ENCODE assay signal across 19 cellular contexts in genomic region chr6:28333047-28333446, GRCh38. TPM values are rescaled to one million over a fixed set of nuclear protein-coding genes. Genes with fewer than 3 reads are reported as not detected.
DNase-seq lines count a peak whose midpoint lies in the region; ATAC-seq, FAIRE-seq and TF ChIP-seq lines count a peak whose summit lies in the region.
"Had no signal": no experiment of that assay in that cellular context is flagged by ENCODE, and none has a peak within 500 bp of the region (broad histone marks: within the 10 kb centered on the region; RNA-seq: fewer than 3 reads in every experiment).

No MANE protein-coding gene starts in this region.

- peaks cover 17% of the 10 kb centered on the region for H3K9me3 Mint-ChIP-seq in MCF 10A (ENCODE audit: unreplicated experiment)

- DNase-seq in A549 (ENCODE audit: low read depth in 1 of 2, low spot score in 1 of 2) (no peak), IMR-90 (no peak), erythroblast (lab: John Stamatoyannopoulos, UW) (peak; percentile 39 to 51), sigmoid colon (no peak), MCF 10A (ENCODE audit: unreplicated experiment) (no peak), kidney tubule cell (ENCODE audit: low spot score) (no peak), brain microvascular endothelial cell (no peak)
- DNase-seq in activated CD4-positive, alpha-beta T cell treated with anti-CD3 and anti-CD28 coated beads, Interleukin-2, amount 50 U/mL, for 4 hours = no peak
- DNase-seq: C1 segment of cervical spinal cord; CD4-positive, alpha-beta memory T cell; DMS153; DND-41; GDM1 had no signal

- CTCF ChIA-PET in A549 (lab: Yijun Ruan, JAX) = interaction anchor here (0.6 kb wide), 1 partner anchor 162 kb away, joined by 4 read pairs; no protein-coding TSS in a partner anchor
- CTCF ChIA-PET in IMR-90 (lab: Yijun Ruan, JAX) = no interaction called here
- CTCF ChIA-PET in MCF 10A (lab: Yijun Ruan, JAX) = no interaction called here

- TF ChIP-seq RAD21 in A549 (conservative IDR thresholded peaks at IDR 0.05 in 1 of 2, IDR thresholded peaks at IDR 0.05 in 1 of 2) = no peak
- no peak for TF ChIP-seq RAD21 in IMR-90 (IDR thresholded peaks at IDR 0.05; ENCODE audit: low read length)

- H3K36me3 Mint-ChIP-seq in MCF 10A (ENCODE audit: insufficient read depth, unreplicated experiment) = no peaks in the 10 kb centered on the region

- no peak overlapping the region for H2AK5ac ChIP-seq in IMR-90 (ENCODE audit: low read depth, low read length)

- no peak overlapping the region for H4K8ac ChIP-seq in IMR-90 (ENCODE audit: low read depth in 2 of 2, low read length in 2 of 2)

- no peak for ATAC-seq in A549
- ATAC-seq in IMR-90 (ENCODE audit: low read depth) = no peak

- H3K4me2 ChIP-seq in A549 = no peak overlapping the region
- H3K4me2 ChIP-seq in IMR-90 (ENCODE audit: low read depth, low read length) = no peak overlapping the region

- H2BK5ac ChIP-seq in IMR-90 (ENCODE audit: low read depth, low read length, poor library complexity, severe bottlenecking) = no peak overlapping the region

- H3K18ac ChIP-seq in IMR-90 (ENCODE audit: low read depth, low read length) = no peak overlapping the region

- dilution Hi-C loops in IMR-90 (cut with HindIII; ENCODE audit: low sequenced_read_pairs, unreplicated experiment) = no loop called here

- H3K4me1 ChIP-seq in A549 = peaks cover 6% of the 10 kb centered on the region; the same call in 1 of the 3 replicates
- peaks cover 2% of the 10 kb centered on the region; the same call in 1 of the 2 replicates for H3K4me1 ChIP-seq in IMR-90 (ENCODE audit: control insufficient read depth, insufficient read depth, low read length)
- H3K4me1 ChIP-seq in sigmoid colon = peaks cover 4 to 30% (median 19%) of the 10 kb centered on the region in 4 donors

- in situ Hi-C loops in IMR-90 (cut with MboI; ENCODE audit: low sequenced_read_pairs) = no loop called here
- in situ Hi-C loops in brain microvascular endothelial cell (cut with HindIII; ENCODE audit: low pct_ligation_motif_present, low sequenced_read_pairs) = no loop called here

- H3K36me3 ChIP-seq in IMR-90 (ENCODE audit: control insufficient read depth, insufficient read depth, low read length) (peaks cover 2% of the 10 kb centered on the region; the same call in 1 of the 2 replicates), sigmoid colon (peaks cover 0 to 11% (median 7%) of the 10 kb centered on the region in 4 donors), brain microvascular endothelial cell (replicated peaks) (no peaks in the 10 kb centered on the region)
- H3K36me3 ChIP-seq: HAP-1 had no signal

- H3K9me3 ChIP-seq in A549 = no peaks in the 10 kb centered on the region
- peaks cover 3% of the 10 kb centered on the region; the same call in 1 of the 2 replicates for H3K9me3 ChIP-seq in IMR-90 (ENCODE audit: control insufficient read depth, insufficient read depth, low read length)
- H3K9me3 ChIP-seq in sigmoid colon = peaks cover 0 to 4% (median 0%) of the 10 kb centered on the region in 4 donors
- H3K9me3 ChIP-seq: HAP-1 had no signal

- TF ChIP-seq CTCF in A549 (IDR thresholded peaks at IDR 0.05) (no peak), IMR-90 (conservative IDR thresholded peaks at IDR 0.05; ENCODE audit: low read depth, low read length) (no peak), sigmoid colon (IDR thresholded peaks at IDR 0.05) (no peak), MCF 10A (IDR thresholded peaks at IDR 0.05; ENCODE audit: unreplicated experiment) (no peak), brain microvascular endothelial cell (IDR thresholded peaks at IDR 0.05; ENCODE audit: low read depth, low read length, missing control alignments) (no peak)

- no peak overlapping the region for H2BK15ac ChIP-seq in IMR-90 (ENCODE audit: low read depth, low read length)

- no peak overlapping the region for H4K5ac ChIP-seq in IMR-90 (ENCODE audit: low read depth, low read length)

- H3K9me1 ChIP-seq in IMR-90 (ENCODE audit: insufficient read depth, low read length) = no peaks in the 10 kb centered on the region

- no peak overlapping the region for H2BK20ac ChIP-seq in IMR-90 (ENCODE audit: low read depth, low read length)

- H3K79me1 ChIP-seq in IMR-90 (ENCODE audit: low read depth in 1 of 2, low read length in 2 of 2) = peaks cover 0 to 11% of the 10 kb centered on the region in 2 experiments; a peak in 2 of 4 replicates

- H2AK9ac ChIP-seq in IMR-90 (replicated peaks; ENCODE audit: low read depth, low read length, poor library complexity) = no peak overlapping the region

- no peak overlapping the region for H2BK120ac ChIP-seq in IMR-90 (ENCODE audit: low read depth, low read length)

- H3K4ac ChIP-seq in IMR-90 (ENCODE audit: low read depth, low read length) = no peak overlapping the region

- no peak overlapping the region for H4K91ac ChIP-seq in IMR-90 (ENCODE audit: insufficient read depth, low read depth, low read length)

- H3K27me3 Mint-ChIP-seq in MCF 10A (ENCODE audit: insufficient read depth, unreplicated experiment) = no peaks in the 10 kb centered on the region
- H3K27me3 Mint-ChIP-seq: B cell; CD4-positive, alpha-beta memory T cell had no signal

- H4K20me1 ChIP-seq in IMR-90 (ENCODE audit: insufficient read depth, low read length) = no peaks in the 10 kb centered on the region

- WGBS in A549 (ENCODE audit: missing lambda C conversion rate) = 83% methylated on average over 2 of the region's 2 CpGs
- WGBS in IMR-90 (ENCODE audit: extremely low coverage in 2 of 2, insufficient read length in 1 of 2), 2 experiments = no CpG with 5 or more reads among the region's 2 CpGs
- 93 to 96% methylated on average over 2 of the region's 2 CpGs for WGBS in sigmoid colon, 2 donors

- intact Hi-C loops in IMR-90 (cut with micrococcal nuclease) (no loop called here), sigmoid colon (cut with DNase I) (loop anchor here (5.0 to 10.0 kb wide), 2 partner anchors 51 to 652 kb away; partner anchors contain the start of gene PGBD1), MCF 10A (cut with micrococcal nuclease) (no loop called here)

- POLR2A ChIA-PET in A549 (lab: Yijun Ruan, JAX) (no interaction called here), IMR-90 (lab: Charles Lee; ENCODE audit: unreplicated experiment) (no interaction called here), MCF 10A (lab: Yijun Ruan, JAX) (interaction anchor here (0.5 to 1.1 kb wide), 6 partner anchors 8 to 227 kb away, joined by 3 to 6 read pairs (median 3); partner anchors contain the start of gene PGBD1)

- no peak for FAIRE-seq in A549 (lab: Jason Lieb, UNC)
- FAIRE-seq: D721Med, GM12892, H1, HTR-8/SVneo had no signal

- H3K23ac ChIP-seq in IMR-90 (ENCODE audit: low read depth, low read length) = no peak overlapping the region

- H3K4me1 Mint-ChIP-seq in MCF 10A (ENCODE audit: insufficient read depth, unreplicated experiment) = no peaks in the 10 kb centered on the region
- H3K4me1 Mint-ChIP-seq: B cell had no signal

- H3K9ac ChIP-seq in IMR-90 (ENCODE audit: low read depth, low read length) = no peak overlapping the region

- TF ChIP-seq POLR2A in A549 (IDR thresholded peaks at IDR 0.05; ENCODE audit: low read length) = no peak
- TF ChIP-seq POLR2A in IMR-90 (IDR thresholded peaks at IDR 0.05; ENCODE audit: low read depth, low read length) = no peak
- no peak for TF ChIP-seq POLR2A in erythroblast (IDR thresholded peaks at IDR 0.05; ENCODE audit: low read length)
- TF ChIP-seq POLR2A in sigmoid colon (IDR thresholded peaks at IDR 0.05) = no peak

- no peak overlapping the region for H3K56ac ChIP-seq in IMR-90 (ENCODE audit: extremely low read depth, insufficient read depth, low read length)

- H3K4me3 Mint-ChIP-seq in MCF 10A (ENCODE audit: unreplicated experiment) = no peak overlapping the region
- H3K4me3 Mint-ChIP-seq: B cell had no signal

- H3K27ac Mint-ChIP-seq in MCF 10A (ENCODE audit: low read depth, unreplicated experiment) = no peak overlapping the region
- H3K27ac Mint-ChIP-seq: B cell had no signal

- no peak overlapping the region for H2AFZ ChIP-seq in IMR-90 (replicated peaks; ENCODE audit: low read length, poor library complexity)

- H3K27ac ChIP-seq in A549 = no peak overlapping the region
- H3K27ac ChIP-seq in IMR-90 (ENCODE audit: insufficient read depth, low read length) = no peak overlapping the region
- peak overlapping the region in 3 of 4 donors; percentile 91 to 99 (median 94) for H3K27ac ChIP-seq in sigmoid colon
- H3K27ac ChIP-seq in brain microvascular endothelial cell = no peak overlapping the region

- no peak for TF ChIP-seq EP300 in A549 (IDR thresholded peaks at IDR 0.05)
- TF ChIP-seq EP300 in sigmoid colon (IDR thresholded peaks at IDR 0.05) = no peak

- no peak overlapping the region for H3K4me3 ChIP-seq in A549
- no peak overlapping the region for H3K4me3 ChIP-seq in IMR-90 (ENCODE audit: insufficient read depth, low read depth, low read length)
- H3K4me3 ChIP-seq in sigmoid colon = no peak overlapping the region
- H3K4me3 ChIP-seq in brain microvascular endothelial cell (ENCODE audit: low read depth, low read length) = no peak overlapping the region
- H3K4me3 ChIP-seq: HAP-1 had no signal

- BruUV-seq in IMR-90 (replicated peaks; lab: Mats Ljungman, UMichigan) = no TSS peak
- no TSS peak for BruUV-seq in MCF 10A (replicated peaks; lab: Mats Ljungman, UMichigan)

- H3K14ac ChIP-seq in IMR-90 (replicated peaks; ENCODE audit: low read depth, low read length) = no peak overlapping the region

- H3K27me3 ChIP-seq in IMR-90 (ENCODE audit: control insufficient read depth, insufficient read depth, low read length) (no peaks in the 10 kb centered on the region), sigmoid colon (no peaks in the 10 kb centered on the region), brain microvascular endothelial cell (replicated peaks) (no peaks in the 10 kb centered on the region)

RNA-seq across cellular contexts. Expression of gene ZSCAN31, which starts 2.9 kb away (rescaled TPM):
- polyA plus RNA-seq in A549 (2011; rRNA removed) (4.0 and 4.8 TPM in 2 replicates), A549 (2017; fragmentation: RNase III; extraction: RNeasy Plus Mini Kit Qiagen cat#74134 plus additional on column Dnase treatment) (3.0 to 3.6 TPM (median 3.1 TPM) in 3 replicates), IMR-90 (2012; rRNA removed) (1.2 and 1.4 TPM in 2 replicates), sigmoid colon (1 to 10 TPM; 3.6 to 8.8 (median 7.8) TPM)
- polyA plus RNA-seq in A549 (2012; cell fraction: cytosol; rRNA removed) = 1.4 and 1.5 TPM in 2 replicates
- polyA plus RNA-seq in A549 (2012; cell fraction: nucleus; rRNA removed) = 1.0 and 1.2 TPM in 2 replicates
- 7.5 and 11.0 TPM in 2 replicates for polyA minus RNA-seq in A549 (2011; rRNA and poly(A)+ RNA removed)
- total RNA-seq in IMR-90 (2012; rRNA removed) (4.2 and 4.7 TPM in 2 replicates), sigmoid colon (10 to 100 TPM; 22.8 to 41.7 (median 30.8) TPM), MCF 10A (2022) (5.0 and 6.7 TPM in 2 replicates)
- 0.43 and 0.44 TPM in 2 replicates for polyA plus RNA-seq in IMR-90 (2012; cell fraction: cytosol; rRNA removed)
- polyA plus RNA-seq in IMR-90 (2012; cell fraction: nucleus; rRNA removed; ENCODE audit: low replicate concordance) = 0.54 and 1.6 TPM in 2 replicates

RNA-seq across cellular contexts. Expression of gene ZKSCAN3, which starts 16.7 kb away (rescaled TPM):
- polyA plus RNA-seq in A549 (2011; rRNA removed) = 2.7 and 3.5 TPM in 2 replicates
- polyA plus RNA-seq in A549 (2012; cell fraction: cytosol; rRNA removed) = 0.75 and 0.93 TPM in 2 replicates
- polyA plus RNA-seq in A549 (2012; cell fraction: nucleus; rRNA removed) = 0.54 and 0.92 TPM in 2 replicates
- polyA plus RNA-seq in A549 (2017; fragmentation: RNase III; extraction: RNeasy Plus Mini Kit Qiagen cat#74134 plus additional on column Dnase treatment) = 1.5 to 1.6 TPM (median 1.6 TPM) in 3 replicates
- polyA minus RNA-seq in A549 (2011; rRNA and poly(A)+ RNA removed) = 1.4 and 2.0 TPM in 2 replicates
- 4.4 and 4.8 TPM in 2 replicates for total RNA-seq in IMR-90 (2012; rRNA removed)
- polyA plus RNA-seq in IMR-90 (2012; rRNA removed) = 2.1 and 3.7 TPM in 2 replicates
- 0.87 and 0.94 TPM in 2 replicates for polyA plus RNA-seq in IMR-90 (2012; cell fraction: cytosol; rRNA removed)
- polyA plus RNA-seq in IMR-90 (2012; cell fraction: nucleus; rRNA removed; ENCODE audit: low replicate concordance) = 1.2 and 5.0 TPM in 2 replicates
- 1 to 10 TPM; 5.4 to 9.1 (median 5.8) TPM for total RNA-seq in sigmoid colon
- polyA plus RNA-seq in sigmoid colon = 1 to 10 TPM in 2 of 3 donors, under 1 TPM in 1; 0.92 to 1.8 (median 1.2) TPM
- 2.7 and 3.7 TPM in 2 replicates for total RNA-seq in MCF 10A (2022)

RNA-seq across cellular contexts. Expression of gene PGBD1, which starts 51.7 kb away (rescaled TPM):
- polyA plus RNA-seq in A549 (2011; rRNA removed) (5.2 and 7.0 TPM in 2 replicates), A549 (2017; fragmentation: RNase III; extraction: RNeasy Plus Mini Kit Qiagen cat#74134 plus additional on column Dnase treatment) (3.7 to 4.1 TPM (median 3.7 TPM) in 3 replicates), IMR-90 (2012; rRNA removed) (3.3 and 3.9 TPM in 2 replicates), sigmoid colon (1 to 10 TPM in 2 of 3 donors, under 1 TPM in 1; 0.92 to 1.3 (median 1.2) TPM)
- polyA plus RNA-seq in A549 (2012; cell fraction: cytosol; rRNA removed) = 2.2 and 2.5 TPM in 2 replicates
- 1.8 and 2.2 TPM in 2 replicates for polyA plus RNA-seq in A549 (2012; cell fraction: nucleus; rRNA removed)
- 3.3 and 3.8 TPM in 2 replicates for polyA minus RNA-seq in A549 (2011; rRNA and poly(A)+ RNA removed)
- total RNA-seq in IMR-90 (2012; rRNA removed) (6.3 and 6.9 TPM in 2 replicates), sigmoid colon (10 to 100 TPM in 2 of 4 donors, 1 to 10 TPM in 2; 5.4 to 11.4 (median 9.2) TPM), MCF 10A (2022) (2.5 and 2.9 TPM in 2 replicates)
- 1.1 and 1.5 TPM in 2 replicates for polyA plus RNA-seq in IMR-90 (2012; cell fraction: cytosol; rRNA removed)
- 2.2 and 4.3 TPM in 2 replicates for polyA plus RNA-seq in IMR-90 (2012; cell fraction: nucleus; rRNA removed; ENCODE audit: low replicate concordance)

Comparison
In these comparisons a context has a peak if more than half of its experiments do, and no peak if none do; other contexts are left out.
1. DNase-seq: peak in erythroblast (2 of 2); none in A549 (0 of 2), IMR-90 (single experiment), sigmoid colon (single experiment), MCF 10A (single experiment), activated CD4-positive, alpha-beta T cell treated with anti-CD3 and anti-CD28 coated beads, Interleukin-2, amount 50 U/mL, for 4 hours (0 of 2), kidney tubule cell (single experiment) and brain microvascular endothelial cell (single experiment).
2. H3K27ac ChIP-seq: peak in sigmoid colon (3 of 4); none in A549 (0 of 2), IMR-90 (single experiment) and brain microvascular endothelial cell (single experiment).